22 cellular contexts compared by ENCODE assay signal in genomic region chr1:2644171-2644570, GRCh38. TPM values are rescaled to one million over a fixed set of nuclear protein-coding genes. Genes with fewer than 3 reads are reported as not detected.
DNase-seq lines count a peak whose midpoint lies in the region; ATAC-seq and TF ChIP-seq lines count a peak whose summit lies in the region.
"Had no signal": no experiment of that assay in that cellular context is flagged by ENCODE, and none has a peak within 500 bp of the region (broad histone marks: within the 10 kb centered on the region; RNA-seq: fewer than 3 reads in every experiment).

No MANE protein-coding gene starts in this region.

- no peaks in the 10 kb centered on the region for H3K36me3 ChIP-seq in heart right ventricle
- H3K36me3 ChIP-seq: esophagus muscularis mucosa, left lung, SJCRH30, suprapubic skin had no signal

- H3K27me3 ChIP-seq in heart right ventricle = no peaks in the 10 kb centered on the region
- H3K27me3 ChIP-seq: esophagus muscularis mucosa, left lung, SJCRH30 had no signal

- DNase-seq in cardiac septum (ENCODE audit: low spot score) (peak; percentile 57), heart right ventricle (no peak), nephron progenitor cell (no peak), type B pancreatic cell (ENCODE audit: extremely low spot score, unreplicated experiment) (peak; percentile 64), NCI-H2081 treated with DMSO at 0.1 percent for 48 hours (lab: John Stamatoyannopoulos, UW) (no peak), T1000 (lab: John Stamatoyannopoulos, UW) (no peak)
- DNase-seq in activated CD4-positive, alpha-beta memory T cell treated with anti-CD3 and anti-CD28 coated beads, Interleukin-2, amount 10 ng/mL, durations not matched to agents 7 days and 5 days = peak; percentile 15
- no peak for DNase-seq in NK-92 treated with Interleukin-12 subunit alpha and Interleukin-12 subunit beta, amount 100 ng/mL, for 24 hours (lab: John Stamatoyannopoulos, UW)
- DNase-seq: activated gamma-delta T cell; CD8-positive, alpha-beta T cell; effector CD4-positive, alpha-beta T cell; H9; NCI-H526 treated with DMSO at 0.1 percent for 48 hours; SJCRH30; small intestine; stimulated activated CD4-positive, alpha-beta T cell treated with anti-CD3 and anti-CD28 coated beads, Interleukin-4, amount 100 ng/mL, for 4 hours had no signal

- H3K27me3 Mint-ChIP-seq in activated CD4-positive, alpha-beta memory T cell treated with anti-CD3 and anti-CD28 coated beads, Interleukin-2, amount 10 ng/mL, durations not matched to agents 7 days and 5 days = no peaks in the 10 kb centered on the region
- H3K27me3 Mint-ChIP-seq in nephron progenitor cell (ENCODE audit: low read depth, poor library complexity) = peaks cover 16% of the 10 kb centered on the region
- no peaks in the 10 kb centered on the region for H3K27me3 Mint-ChIP-seq in type B pancreatic cell

- H3K36me3 Mint-ChIP-seq in activated CD4-positive, alpha-beta memory T cell treated with anti-CD3 and anti-CD28 coated beads, Interleukin-2, amount 10 ng/mL, durations not matched to agents 7 days and 5 days (ENCODE audit: low read depth) = peaks cover 7% of the 10 kb centered on the region
- peaks cover 5% of the 10 kb centered on the region for H3K36me3 Mint-ChIP-seq in nephron progenitor cell (ENCODE audit: low read depth)
- H3K36me3 Mint-ChIP-seq in type B pancreatic cell = no peaks in the 10 kb centered on the region
- H3K36me3 Mint-ChIP-seq: CD8-positive, alpha-beta T cell had no signal

- peak overlapping the region; percentile 37 for H3K4me3 Mint-ChIP-seq in activated CD4-positive, alpha-beta memory T cell treated with anti-CD3 and anti-CD28 coated beads, Interleukin-2, amount 10 ng/mL, durations not matched to agents 7 days and 5 days
- H3K4me3 Mint-ChIP-seq in nephron progenitor cell (peak overlapping the region; percentile 83), type B pancreatic cell (peak overlapping the region; percentile 85)

- H3K9me3 Mint-ChIP-seq in activated CD4-positive, alpha-beta memory T cell treated with anti-CD3 and anti-CD28 coated beads, Interleukin-2, amount 10 ng/mL, durations not matched to agents 7 days and 5 days = peaks cover 18% of the 10 kb centered on the region
- peaks cover 35% of the 10 kb centered on the region for H3K9me3 Mint-ChIP-seq in nephron progenitor cell
- peaks cover 10% of the 10 kb centered on the region for H3K9me3 Mint-ChIP-seq in type B pancreatic cell

- H3K27ac ChIP-seq in heart right ventricle = no peak overlapping the region
- H3K27ac ChIP-seq: esophagus muscularis mucosa, left lung, parathyroid adenoma, SJCRH30, suprapubic skin had no signal

- WGBS in heart right ventricle, 2 donors = 85 to 88% methylated on average over 14 of the region's 14 CpGs

- no peak overlapping the region for H3K27ac Mint-ChIP-seq in activated CD4-positive, alpha-beta memory T cell treated with anti-CD3 and anti-CD28 coated beads, Interleukin-2, amount 10 ng/mL, durations not matched to agents 7 days and 5 days
- H3K27ac Mint-ChIP-seq in nephron progenitor cell (no peak overlapping the region), type B pancreatic cell (no peak overlapping the region)
- H3K27ac Mint-ChIP-seq: H9 had no signal

- intact Hi-C loops in cardiac septum (cut with DNase I) = loop anchor here (5.0 to 10.0 kb wide), 3 partner anchors 57 to 447 kb away; partner anchors contain the start of genes PANK4 and PRXL2B
- intact Hi-C loops in heart right ventricle (cut with DNase I) = loop anchor here in 8 of 10 donors (10.0 kb wide), 7 partner anchors 49 to 449 kb away; partner anchors contain the start of genes PEX10 (in 3 of the 8), PANK4 (in 2 of the 8), FAAP20 (in 1 of the 8) and PRXL2B (in 1 of the 8)

- H3K9me3 ChIP-seq in heart right ventricle = peaks cover 0 to 34% (median 24%) of the 10 kb centered on the region in 11 donors

- peaks cover 8 to 21% (median 18%) of the 10 kb centered on the region in 9 donors for H3K4me1 ChIP-seq in heart right ventricle
- H3K4me1 ChIP-seq: parathyroid adenoma, SJCRH30 had no signal

- no peak for ATAC-seq in heart right ventricle
- ATAC-seq: CD8-positive, alpha-beta T cell had no signal

- POLR2A ChIA-PET in activated CD4-positive, alpha-beta memory T cell treated with anti-CD3 and anti-CD28 coated beads, Interleukin-2, amount 10 ng/mL, durations not matched to agents 7 days and 5 days (lab: Charles Lee) = interaction anchor here (1.8 to 1.9 kb wide), 2 partner anchors 57 to 88 kb away, joined by 6 to 8 read pairs; partner anchors contain the start of genes PRXL2B and TNFRSF14

- H3K4me1 Mint-ChIP-seq in activated CD4-positive, alpha-beta memory T cell treated with anti-CD3 and anti-CD28 coated beads, Interleukin-2, amount 10 ng/mL, durations not matched to agents 7 days and 5 days = peaks cover 14% of the 10 kb centered on the region
- H3K4me1 Mint-ChIP-seq in nephron progenitor cell (peaks cover 5% of the 10 kb centered on the region), type B pancreatic cell (ENCODE audit: unreplicated experiment) (no peaks in the 10 kb centered on the region)

- no peak overlapping the region for H3K4me3 ChIP-seq in heart right ventricle
- H3K4me3 ChIP-seq: SJCRH30 had no signal

- CTCF ChIA-PET in activated CD4-positive, alpha-beta memory T cell treated with anti-CD3 and anti-CD28 coated beads, Interleukin-2, amount 10 ng/mL, durations not matched to agents 7 days and 5 days (lab: Charles Lee) = interaction anchor here (0.6 kb wide), 1 partner anchor 47 kb away, joined by 5 read pairs; no protein-coding TSS in a partner anchor

- no peak for TF ChIP-seq CTCF in heart right ventricle (IDR thresholded peaks at IDR 0.05)
- TF ChIP-seq CTCF in nephron progenitor cell (IDR thresholded peaks at IDR 0.05) = no peak
- no peak for TF ChIP-seq CTCF in type B pancreatic cell (conservative IDR thresholded peaks at IDR 0.05)

RNA-seq across cellular contexts. Expression of gene MMEL1, which starts 11.4 kb away (rescaled TPM):
- not detected for total RNA-seq in cardiac septum
- total RNA-seq in heart right ventricle = under 1 TPM in 3 of 10 donors, not detected in 7; 0.17 to 0.77 (median 0.67) TPM
- polyA plus RNA-seq in heart right ventricle = 1 to 10 TPM in 1 of 2 donors, under 1 TPM in 1; 0.46 to 3.9 TPM
- total RNA-seq in activated CD4-positive, alpha-beta memory T cell treated with anti-CD3 and anti-CD28 coated beads, Interleukin-2, amount 10 ng/mL, durations not matched to agents 7 days and 5 days = 1 to 10 TPM; 1.0 to 1.5 TPM
- total RNA-seq in type B pancreatic cell (ENCODE audit: low replicate concordance) = 1.1 TPM in 1 of 2 replicates, not detected in the other
- total RNA-seq: LHCN-M2, OCI-LY7, SJCRH30 had no signal

RNA-seq across cellular contexts. Expression of gene PRXL2B, which starts 57.6 kb away (rescaled TPM):
- 3.4 TPM for total RNA-seq in cardiac septum
- total RNA-seq in heart right ventricle = 10 to 100 TPM in 1 of 10 donors, 1 to 10 TPM in 9; 3.7 to 10.3 (median 5.3) TPM
- 10 to 100 TPM in 1 of 2 donors, 1 to 10 TPM in 1; 6.8 to 12.0 TPM for polyA plus RNA-seq in heart right ventricle
- 10 to 100 TPM; 17.0 to 22.2 TPM for total RNA-seq in activated CD4-positive, alpha-beta memory T cell treated with anti-CD3 and anti-CD28 coated beads, Interleukin-2, amount 10 ng/mL, durations not matched to agents 7 days and 5 days
- 33.7 and 40.3 TPM in 2 replicates for total RNA-seq in type B pancreatic cell (ENCODE audit: low replicate concordance)

Comparison
In these comparisons a context has a peak if more than half of its experiments do, and no peak if none do; other contexts are left out.
1. DNase-seq: peak in cardiac septum (single experiment), activated CD4-positive, alpha-beta memory T cell treated with anti-CD3 and anti-CD28 coated beads, Interleukin-2, amount 10 ng/mL, durations not matched to agents 7 days and 5 days (single experiment) and type B pancreatic cell (single experiment); none in heart right ventricle (0 of 2), nephron progenitor cell (single experiment), NCI-H2081 treated with DMSO at 0.1 percent for 48 hours (single experiment), T1000 (single experiment) and NK-92 treated with Interleukin-12 subunit alpha and Interleukin-12 subunit beta, amount 100 ng/mL, for 24 hours (single experiment).
2. Peak in every context shown above with its lines, with median percentiles within 50 percentile points of each other: H3K4me3 Mint-ChIP-seq.